23 cellular contexts compared by ENCODE assay signal in genomic region chr15:78045189-78045588, GRCh38. TPM values are rescaled to one million over a fixed set of nuclear protein-coding genes. Genes with fewer than 3 reads are reported as not detected.
DNase-seq lines count a peak whose midpoint lies in the region; ATAC-seq and TF ChIP-seq lines count a peak whose summit lies in the region.
"Had no signal": no experiment of that assay in that cellular context is flagged by ENCODE, and none has a peak within 500 bp of the region (broad histone marks: within the 10 kb centered on the region; RNA-seq: fewer than 3 reads in every experiment).

No MANE protein-coding gene starts in this region.

- 72 to 93% methylated on average over 1 of the region's 1 CpG for WGBS in upper lobe of left lung, 2 donors

- no peak for TF ChIP-seq POLR2A in upper lobe of left lung (IDR thresholded peaks at IDR 0.05)

- H3K9me3 Mint-ChIP-seq in T-helper 1 cell treated with Interleukin-12 subunit alpha and Interleukin-12 subunit beta and Interleukin-4 antibody, amounts not matched to agents 30 μg/mL and 1 μg/mL, for 36 hours, result no peaks in the 10 kb centered on the region
- H3K9me3 Mint-ChIP-seq in HFFc6, result no peaks in the 10 kb centered on the region
- no peaks in the 10 kb centered on the region for H3K9me3 Mint-ChIP-seq in activated T-helper 17 cell treated with anti-CD3 and anti-CD28 coated beads, Interleukin-2, amount 50 U/mL, for 72 hours
- no peaks in the 10 kb centered on the region for H3K9me3 Mint-ChIP-seq in naive thymus-derived CD8-positive, alpha-beta T cell

- DNase-seq in T-helper 1 cell (no peak), HFFc6 (no peak), GDM1 (lab: John Stamatoyannopoulos, UW) (no peak), NCI-H69 (lab: John Stamatoyannopoulos, UW) (no peak), upper lobe of left lung (no peak)
- DNase-seq in naive thymus-derived CD8-positive, alpha-beta T cell, result no peak
- DNase-seq: activated CD4-positive, CD25-positive, alpha-beta regulatory T cell; amniotic stem cell; BE2C; effector CD8-positive, alpha-beta T cell; head of caudate nucleus; KG1; NCI-H526 treated with DMSO at 0.1 percent for 48 hours; SHP77 treated with DMSO at 0.1 percent for 48 hours; stimulated activated CD4-positive, alpha-beta T cell treated with anti-CD3 and anti-CD28 coated beads, Interleukin-4, amount 100 ng/mL, for 24 hours had no signal

- no peaks in the 10 kb centered on the region for H3K27me3 Mint-ChIP-seq in T-helper 1 cell treated with Interleukin-12 subunit alpha and Interleukin-12 subunit beta and Interleukin-4 antibody, amounts not matched to agents 30 μg/mL and 1 μg/mL, for 36 hours (ENCODE audit: low read depth)
- H3K27me3 Mint-ChIP-seq in HFFc6 (ENCODE audit: insufficient read depth), result no peaks in the 10 kb centered on the region; the same call in 1 of the 2 replicates
- no peaks in the 10 kb centered on the region for H3K27me3 Mint-ChIP-seq in activated T-helper 17 cell treated with anti-CD3 and anti-CD28 coated beads, Interleukin-2, amount 50 U/mL, for 72 hours
- no peaks in the 10 kb centered on the region for H3K27me3 Mint-ChIP-seq in naive thymus-derived CD8-positive, alpha-beta T cell

- ATAC-seq in activated T-helper 17 cell treated with anti-CD3 and anti-CD28 coated beads, Interleukin-2, amount 50 U/mL, for 72 hours (replicated peaks), result no peak
- ATAC-seq in naive thymus-derived CD8-positive, alpha-beta T cell, result no peak
- no peak for ATAC-seq in upper lobe of left lung (ENCODE audit: low FRiP score in 2 of 2)

- H3K27me3 ChIP-seq in upper lobe of left lung, result no peaks in the 10 kb centered on the region
- H3K27me3 ChIP-seq: BE2C had no signal

- H3K36me3 ChIP-seq in upper lobe of left lung, result peaks cover 4 to 28% (median 7%) of the 10 kb centered on the region in 4 donors

- H3K4me3 Mint-ChIP-seq in T-helper 1 cell treated with Interleukin-12 subunit alpha and Interleukin-12 subunit beta and Interleukin-4 antibody, amounts not matched to agents 30 μg/mL and 1 μg/mL, for 36 hours, result peak overlapping the region; percentile 38
- H3K4me3 Mint-ChIP-seq in HFFc6, result no peak overlapping the region
- peak overlapping the region; percentile 75 for H3K4me3 Mint-ChIP-seq in activated T-helper 17 cell treated with anti-CD3 and anti-CD28 coated beads, Interleukin-2, amount 50 U/mL, for 72 hours
- H3K4me3 Mint-ChIP-seq in naive thymus-derived CD8-positive, alpha-beta T cell, result peak overlapping the region in 2 of 10 donors; percentile 14 to 27

- H3K4me3 ChIP-seq in upper lobe of left lung, result no peak overlapping the region

- H3K9me3 ChIP-seq in upper lobe of left lung, result no peaks in the 10 kb centered on the region
- H3K9me3 ChIP-seq: BE2C had no signal

- peaks cover 80% of the 10 kb centered on the region for H3K4me1 Mint-ChIP-seq in T-helper 1 cell treated with Interleukin-12 subunit alpha and Interleukin-12 subunit beta and Interleukin-4 antibody, amounts not matched to agents 30 μg/mL and 1 μg/mL, for 36 hours (ENCODE audit: low read depth)
- peaks cover 69% of the 10 kb centered on the region for H3K4me1 Mint-ChIP-seq in HFFc6 (ENCODE audit: low read depth)
- peaks cover 76% of the 10 kb centered on the region for H3K4me1 Mint-ChIP-seq in activated T-helper 17 cell treated with anti-CD3 and anti-CD28 coated beads, Interleukin-2, amount 50 U/mL, for 72 hours
- H3K4me1 Mint-ChIP-seq in naive thymus-derived CD8-positive, alpha-beta T cell, result peaks cover 42 to 96% (median 88%) of the 10 kb centered on the region in 4 donors

- peaks cover 43 to 73% (median 62%) of the 10 kb centered on the region in 4 donors for H3K4me1 ChIP-seq in upper lobe of left lung
- H3K4me1 ChIP-seq: BE2C had no signal

- TF ChIP-seq CTCF in HFFc6 (IDR thresholded peaks at IDR 0.05) (no peak), upper lobe of left lung (IDR thresholded peaks at IDR 0.05) (no peak)

- peaks cover 34% of the 10 kb centered on the region for H3K36me3 Mint-ChIP-seq in T-helper 1 cell treated with Interleukin-12 subunit alpha and Interleukin-12 subunit beta and Interleukin-4 antibody, amounts not matched to agents 30 μg/mL and 1 μg/mL, for 36 hours (ENCODE audit: low read depth)
- peaks cover 19% of the 10 kb centered on the region; the same call in 1 of the 2 replicates for H3K36me3 Mint-ChIP-seq in HFFc6 (ENCODE audit: low read depth)
- peaks cover 80% of the 10 kb centered on the region for H3K36me3 Mint-ChIP-seq in activated T-helper 17 cell treated with anti-CD3 and anti-CD28 coated beads, Interleukin-2, amount 50 U/mL, for 72 hours (ENCODE audit: low read depth)
- peaks cover 0 to 34% (median 6%) of the 10 kb centered on the region in 3 donors for H3K36me3 Mint-ChIP-seq in naive thymus-derived CD8-positive, alpha-beta T cell

- POLR2A ChIA-PET in naive thymus-derived CD8-positive, alpha-beta T cell (lab: Charles Lee), result interaction anchor here (0.7 to 0.9 kb wide), 3 partner anchors 23 to 29 kb away, joined by 3 to 5 read pairs (median 4); no protein-coding TSS in a partner anchor

- peak overlapping the region; percentile 82 for H3K27ac Mint-ChIP-seq in T-helper 1 cell treated with Interleukin-12 subunit alpha and Interleukin-12 subunit beta and Interleukin-4 antibody, amounts not matched to agents 30 μg/mL and 1 μg/mL, for 36 hours
- peak overlapping the region; percentile 13; the same call in 1 of the 2 replicates for H3K27ac Mint-ChIP-seq in HFFc6
- peak overlapping the region; percentile 92 for H3K27ac Mint-ChIP-seq in activated T-helper 17 cell treated with anti-CD3 and anti-CD28 coated beads, Interleukin-2, amount 50 U/mL, for 72 hours
- H3K27ac Mint-ChIP-seq in naive thymus-derived CD8-positive, alpha-beta T cell, result peak overlapping the region in 8 of 10 donors; percentile 33 to 96 (median 88)
- H3K27ac Mint-ChIP-seq: progenitor cell of endocrine pancreas had no signal

- TF ChIP-seq EP300 in upper lobe of left lung (IDR thresholded peaks at IDR 0.05), result no peak

- H3K27ac ChIP-seq in upper lobe of left lung, result no peak overlapping the region

RNA-seq across cellular contexts. Expression of gene TBC1D2B, which starts 32.3 kb away (rescaled TPM):
- 10 to 100 TPM; 34.1 to 42.5 (median 38.0) TPM for total RNA-seq in HFFc6 (2021; fragmentation: NEBNext Ultra II Directional; extraction: Animal tissue kit (Norgen Biotek cat#: 25700))
- 100 to 1,000 TPM in 1 of 2 donors, 10 to 100 TPM in 1; 86.1 to 109 TPM for total RNA-seq in activated T-helper 17 cell treated with anti-CD3 and anti-CD28 coated beads, Interleukin-2, amount 50 U/mL, for 72 hours
- 10 to 100 TPM; 78.3 to 82.1 TPM for total RNA-seq in naive thymus-derived CD8-positive, alpha-beta T cell
- 10 to 100 TPM in 1 of 3 donors, 1 to 10 TPM in 2; 8.1 to 14.0 (median 8.5) TPM for polyA plus RNA-seq in naive thymus-derived CD8-positive, alpha-beta T cell
- 100 to 1,000 TPM in 1 of 6 donors, 10 to 100 TPM in 5; 31.5 to 103 (median 64.2) TPM for total RNA-seq in upper lobe of left lung

RNA-seq across cellular contexts. Expression of gene SH2D7, which starts 47.2 kb away (rescaled TPM):
- not detected for total RNA-seq in HFFc6 (2021; fragmentation: NEBNext Ultra II Directional; extraction: Animal tissue kit (Norgen Biotek cat#: 25700))
- total RNA-seq in activated T-helper 17 cell treated with anti-CD3 and anti-CD28 coated beads, Interleukin-2, amount 50 U/mL, for 72 hours, result not detected
- total RNA-seq in naive thymus-derived CD8-positive, alpha-beta T cell, result not detected
- polyA plus RNA-seq in naive thymus-derived CD8-positive, alpha-beta T cell, result under 1 TPM in 1 of 3 donors, not detected in 2; 0.19 TPM
- total RNA-seq in upper lobe of left lung, result under 1 TPM in 1 of 6 donors, not detected in 5; 0.09 TPM
- total RNA-seq: A172, fibroblast of lung, lung microvascular endothelial cell, progenitor cell of endocrine pancreas, skeletal muscle tissue, temporal lobe had no signal

Comparison
In these comparisons a context has a peak if more than half of its experiments do, and no peak if none do; other contexts are left out.
1. H3K27ac Mint-ChIP-seq: peak in every context shown above with its lines; median percentile 92 in activated T-helper 17 cell treated with anti-CD3 and anti-CD28 coated beads, Interleukin-2, amount 50 U/mL, for 72 hours; 88 in naive thymus-derived CD8-positive, alpha-beta T cell; 82 in T-helper 1 cell treated with Interleukin-12 subunit alpha and Interleukin-12 subunit beta and Interleukin-4 antibody, amounts not matched to agents 30 μg/mL and 1 μg/mL, for 36 hours; 13 in HFFc6.